In genomic region chr12:70576341-70577282, GRCh38 we compare ENCODE assay signal across 8 cellular contexts.
DNase-seq lines count a peak whose midpoint lies in the region; ATAC-seq, FAIRE-seq and TF ChIP-seq lines count a peak whose summit lies in the region.

No MANE protein-coding gene starts in this region.

- no peak overlapping the region for H3K4me3 ChIP-seq in thoracic aorta

- H3K9me3 ChIP-seq in thoracic aorta = no peaks in the 10 kb centered on the region

- no peaks in the 10 kb centered on the region for H3K27me3 ChIP-seq in thoracic aorta (replicated peaks; ENCODE audit: insufficient read depth)

- peaks cover 0 to 6% of the 10 kb centered on the region in 2 donors for H3K4me1 ChIP-seq in thoracic aorta (ENCODE audit: control insufficient read depth in 1 of 2, low read depth in 2 of 2)

- DNase-seq in ACHN (peak; percentile 88), NCI-H526 (lab: John Stamatoyannopoulos, UW) (peak; percentile 84 to 92), T47D (ENCODE audit: low read depth in 1 of 2, low spot score in 1 of 2) (peak; percentile 52 to 86), thoracic aorta (ENCODE audit: low spot score) (no peak)

- FAIRE-seq in islet of Langerhans (lab: Jason Lieb, UNC) = peak; percentile 99

- TF ChIP-seq CTCF in thoracic aorta (IDR thresholded peaks at IDR 0.05) = peak; percentile 70

- ATAC-seq in GM18498 (IDR thresholded peaks at IDR 0.05; ENCODE audit: unreplicated experiment) = peak; percentile 52
- ATAC-seq in HG03442 (IDR thresholded peaks at IDR 0.05; ENCODE audit: unreplicated experiment) = peak; percentile 58
- ATAC-seq in thoracic aorta (ENCODE audit: insufficient number of reproducible peaks, low FRiP score, low read depth) = peak; percentile 36
- ATAC-seq in HG02571 (IDR thresholded peaks at IDR 0.05; ENCODE audit: unreplicated experiment) = no peak

- H3K27ac ChIP-seq in thoracic aorta = no peak overlapping the region

- in situ Hi-C loops in ACHN (cut with HindIII; ENCODE audit: low pct_ligation_motif_present, low pct_unique_long_range_greater_than_20kb, low sequenced_read_pairs) = no loop called here
- in situ Hi-C loops in T47D (cut with HindIII; ENCODE audit: low pct_unique_long_range_greater_than_20kb, low sequenced_read_pairs) = no loop called here

- H3K36me3 ChIP-seq in thoracic aorta = no peaks in the 10 kb centered on the region
